ENCODE assay signal across 17 cellular contexts in genomic region chr12:66195242-66195641, GRCh38.
"Had no signal": no experiment of that assay in that cellular context is flagged by ENCODE, and none has a peak within 500 bp of the region (broad histone marks: within the 10 kb centered on the region; RNA-seq: fewer than 3 reads in every experiment).

No MANE protein-coding gene starts in this region.

- H3K4me3 ChIP-seq: coronary artery, gastrocnemius medialis, heart right ventricle, left ventricle myocardium inferior, thyroid gland had no signal

- H3K4me1 ChIP-seq: gastrocnemius medialis, parathyroid adenoma had no signal

- H2AFZ ChIP-seq: parathyroid adenoma had no signal

- H3K36me3 ChIP-seq: gastrocnemius medialis, heart right ventricle, left ventricle myocardium inferior, thyroid gland had no signal

- ATAC-seq: activated CD8-positive, alpha-beta T cell treated with anti-CD3 and anti-CD28 coated beads for 36 hours; gastrocnemius medialis had no signal

- H3K27ac Mint-ChIP-seq: activated CD8-positive, alpha-beta T cell treated with anti-CD3 and anti-CD28 coated beads for 36 hours; activated naive CD4-positive, alpha-beta T cell treated with anti-CD3 and anti-CD28 coated beads for 36 hours had no signal

- H3K9ac ChIP-seq: parathyroid adenoma had no signal

- H3K27ac ChIP-seq: coronary artery, epithelial cell of prostate, gastrocnemius medialis, left ventricle myocardium inferior, parathyroid adenoma, thyroid gland had no signal

- H3K27me3 ChIP-seq: heart right ventricle, thyroid gland had no signal

- H3K9me3 ChIP-seq: gastrocnemius medialis, thyroid gland had no signal

- H3K79me2 ChIP-seq: parathyroid adenoma had no signal

- DNase-seq: activated CD8-positive, alpha-beta memory T cell treated with anti-CD3 and anti-CD28 coated beads, Interleukin-2, amount 50 U/mL, for 48 hours; activated CD8-positive, alpha-beta T cell treated with anti-CD3 and anti-CD28 coated beads for 36 hours; activated naive CD4-positive, alpha-beta T cell treated with anti-CD3 and anti-CD28 coated beads for 36 hours; caudate nucleus; effector memory CD4-positive, alpha-beta T cell; gastrocnemius medialis; heart right ventricle; islet precursor cell; left ventricle myocardium inferior; mesendoderm; stimulated activated CD4-positive, alpha-beta T cell treated with anti-CD3 and anti-CD28 coated beads, Interleukin-15, amount 100 ng/mL, for 24 hours; stimulated activated CD4-positive, alpha-beta T cell treated with anti-CD3 and anti-CD28 coated beads, Interleukin-4, amount 100 ng/mL, for 24 hours; thyroid gland had no signal

- H3K4me3 Mint-ChIP-seq: activated CD8-positive, alpha-beta T cell treated with anti-CD3 and anti-CD28 coated beads for 36 hours; activated naive CD4-positive, alpha-beta T cell treated with anti-CD3 and anti-CD28 coated beads for 36 hours; activated T-helper 1 cell treated with anti-CD3 and anti-CD28 coated beads, Interleukin-12 subunit alpha, Interleukin-12 subunit beta, Interleukin-2, Interleukin-4 antibody, amounts not matched to agents 30 ng/mL and 10 ng/mL and 1 ng/mL, durations not matched to agents 14 hours and 24 hours and 36 hours had no signal
